In genomic region chr6:113122060-113122459, GRCh38 we compare ENCODE assay signal across 9 cellular contexts.
A peak's percentile ranks its signal among the peaks of the same experiment; 100 is the strongest.
DNase-seq lines count a peak whose midpoint lies in the region; TF ChIP-seq lines count a peak whose summit lies in the region.
"Had no signal": no experiment of that assay in that cellular context is flagged by ENCODE, and none has a peak within 500 bp of the region (broad histone marks: within the 10 kb centered on the region; RNA-seq: fewer than 3 reads in every experiment).

No MANE protein-coding gene starts in this region.

- H3K27me3 ChIP-seq in uterus, result no peaks in the 10 kb centered on the region

- intact Hi-C loops in uterus (cut with DNase I; ENCODE audit: low total_unique reads), result no loop called here

- TF ChIP-seq POLR2A in uterus (IDR thresholded peaks at IDR 0.05), result no peak

- no peak overlapping the region for H3K27ac ChIP-seq in uterus

- no peaks in the 10 kb centered on the region for H3K36me3 ChIP-seq in uterus

- H3K4me1 ChIP-seq in uterus, result no peaks in the 10 kb centered on the region

- H3K9me3 ChIP-seq in uterus, result no peaks in the 10 kb centered on the region

- DNase-seq in HFF-Myc (ENCODE audit: extremely low read depth, low read depth), result peak; percentile 83
- DNase-seq in SW480 (ENCODE audit: low spot score), result peak; percentile 27
- peak; percentile 97 for DNase-seq in glomerular visceral epithelial cell (ENCODE audit: extremely low spot score)
- peak; percentile 81 for DNase-seq in skeletal muscle cell (ENCODE audit: low read depth)
- DNase-seq in SK-N-DZ (ENCODE audit: low spot score), result no peak
- no peak for DNase-seq in NCI-H748 treated with DMSO at 0.1 percent for 48 hours (lab: John Stamatoyannopoulos, UW)
- no peak for DNase-seq in uterus
- DNase-seq: NCI-H187 treated with DMSO at 0.1 percent for 48 hours, occipital lobe had no signal

- TF ChIP-seq CTCF in HFF-Myc (IDR thresholded peaks at IDR 0.05; ENCODE audit: low read depth, low read length, missing control alignments), result peak; percentile 42
- TF ChIP-seq CTCF in uterus (IDR thresholded peaks at IDR 0.05), result no peak

- H3K4me3 ChIP-seq in HFF-Myc (replicated peaks; ENCODE audit: low read depth, low read length), result no peak overlapping the region
- H3K4me3 ChIP-seq in skeletal muscle cell (ENCODE audit: low read depth, low read length), result no peak overlapping the region
- no peak overlapping the region for H3K4me3 ChIP-seq in uterus

Comparison
In these comparisons a context has a peak if more than half of its experiments do, and no peak if none do; other contexts are left out.
1. DNase-seq: peak in HFF-Myc (single experiment), SW480 (single experiment), glomerular visceral epithelial cell (single experiment) and skeletal muscle cell (single experiment); none in SK-N-DZ (single experiment), NCI-H748 treated with DMSO at 0.1 percent for 48 hours (single experiment) and uterus (0 of 2).